18 cellular contexts compared by ENCODE assay signal in genomic region chr18:35155403-35156117, GRCh38.
DNase-seq lines count a peak whose midpoint lies in the region; ATAC-seq and TF ChIP-seq lines count a peak whose summit lies in the region.
"Had no signal": no experiment of that assay in that cellular context is flagged by ENCODE, and none has a peak within 500 bp of the region (broad histone marks: within the 10 kb centered on the region; RNA-seq: fewer than 3 reads in every experiment).

No MANE protein-coding gene starts in this region.

- no peak overlapping the region for H3K27ac Mint-ChIP-seq in stimulated activated naive CD8-positive, alpha-beta T cell treated with anti-CD3 and anti-CD28 coated beads, Interleukin-15, amount 100 ng/mL, for 72 hours
- no peak overlapping the region for H3K27ac Mint-ChIP-seq in T-helper 17 cell
- H3K27ac Mint-ChIP-seq in MCF 10A (ENCODE audit: low read depth, unreplicated experiment): no peak overlapping the region
- H3K27ac Mint-ChIP-seq: stimulated activated naive CD8-positive, alpha-beta T cell treated with anti-CD3 and anti-CD28 coated beads, Interleukin-15, Interleukin-2, amounts not matched to agents 100 ng/mL and 50 ng/mL, for 24 hours had no signal

- peak overlapping the region; percentile 28 for H3K9ac ChIP-seq in iPS-15b (ENCODE audit: low read depth, low read length)

- ATAC-seq in stimulated activated naive CD8-positive, alpha-beta T cell treated with anti-CD3 and anti-CD28 coated beads, Interleukin-15, Interleukin-2, amounts not matched to agents 100 U/mL and 50 U/mL, for 24 hours: no peak
- ATAC-seq in stimulated activated naive CD8-positive, alpha-beta T cell treated with anti-CD3 and anti-CD28 coated beads, Interleukin-15, amount 100 ng/mL, for 72 hours: no peak
- ATAC-seq in T-helper 17 cell: no peak
- no peak for ATAC-seq in GM21447 (IDR thresholded peaks at IDR 0.05; ENCODE audit: unreplicated experiment)

- no peaks in the 10 kb centered on the region for H3K36me3 ChIP-seq in iPS-15b (ENCODE audit: control insufficient read depth, insufficient read depth, low read length)

- BruUV-seq in MCF 10A (replicated peaks; lab: Mats Ljungman, UMichigan): no TSS peak

- POLR2A ChIA-PET in MCF 10A (lab: Yijun Ruan, JAX): no interaction called here

- H3K4me1 Mint-ChIP-seq in stimulated activated naive CD8-positive, alpha-beta T cell treated with anti-CD3 and anti-CD28 coated beads, Interleukin-15, amount 100 ng/mL, for 72 hours: peaks cover 39% of the 10 kb centered on the region
- H3K4me1 Mint-ChIP-seq in T-helper 17 cell (peaks cover 17% of the 10 kb centered on the region), MCF 10A (ENCODE audit: insufficient read depth, unreplicated experiment) (no peaks in the 10 kb centered on the region)

- no peak for TF ChIP-seq CTCF in MCF 10A (IDR thresholded peaks at IDR 0.05; ENCODE audit: unreplicated experiment)

- H3K36me3 Mint-ChIP-seq in T-helper 17 cell (ENCODE audit: low read depth) (no peaks in the 10 kb centered on the region), MCF 10A (ENCODE audit: insufficient read depth, unreplicated experiment) (no peaks in the 10 kb centered on the region)

- H3K9me3 ChIP-seq in iPS-15b (ENCODE audit: control insufficient read depth, insufficient read depth, low read length) (no peaks in the 10 kb centered on the region), T-helper 17 cell (ENCODE audit: control insufficient read depth, low read length, poor library complexity, severe bottlenecking) (no peaks in the 10 kb centered on the region)

- peak; percentile 28 for DNase-seq in stimulated activated naive CD8-positive, alpha-beta T cell treated with anti-CD3 and anti-CD28 coated beads, Interleukin-15, Interleukin-2, amounts not matched to agents 100 U/mL and 50 U/mL, for 24 hours
- no peak for DNase-seq in stimulated activated naive CD8-positive, alpha-beta T cell treated with anti-CD3 and anti-CD28 coated beads, Interleukin-15, amount 100 ng/mL, for 72 hours
- peak; percentile 55 for DNase-seq in astrocyte of the hippocampus (ENCODE audit: low read depth, low spot score)
- no peak for DNase-seq in T-helper 17 cell
- no peak for DNase-seq in MCF 10A (ENCODE audit: unreplicated experiment)
- DNase-seq in T1000 (lab: John Stamatoyannopoulos, UW): no peak
- DNase-seq: activated CD4-positive, alpha-beta T cell treated with anti-CD3 and anti-CD28 coated beads for 48 hours; activated T-cell treated with anti-CD3 and anti-CD28 coated beads for 4 hours; mesenchymal stem cell; NCI-H146; NCI-H510A; nucleus accumbens; T-helper 2 cell had no signal

- no peaks in the 10 kb centered on the region for H3K27me3 Mint-ChIP-seq in stimulated activated naive CD8-positive, alpha-beta T cell treated with anti-CD3 and anti-CD28 coated beads, Interleukin-15, amount 100 ng/mL, for 72 hours
- H3K27me3 Mint-ChIP-seq in T-helper 17 cell: peaks cover 13% of the 10 kb centered on the region
- no peaks in the 10 kb centered on the region for H3K27me3 Mint-ChIP-seq in MCF 10A (ENCODE audit: insufficient read depth, unreplicated experiment)
- H3K27me3 Mint-ChIP-seq: stimulated activated naive CD8-positive, alpha-beta T cell treated with anti-CD3 and anti-CD28 coated beads, Interleukin-15, Interleukin-2, amounts not matched to agents 100 ng/mL and 50 ng/mL, for 24 hours had no signal

- H3K9me3 Mint-ChIP-seq in stimulated activated naive CD8-positive, alpha-beta T cell treated with anti-CD3 and anti-CD28 coated beads, Interleukin-15, amount 100 ng/mL, for 72 hours: no peaks in the 10 kb centered on the region
- no peaks in the 10 kb centered on the region for H3K9me3 Mint-ChIP-seq in MCF 10A (ENCODE audit: unreplicated experiment)
- H3K9me3 Mint-ChIP-seq: stimulated activated naive CD8-positive, alpha-beta T cell treated with anti-CD3 and anti-CD28 coated beads, Interleukin-15, Interleukin-2, amounts not matched to agents 100 ng/mL and 50 ng/mL, for 24 hours had no signal

- H3K4me3 Mint-ChIP-seq in stimulated activated naive CD8-positive, alpha-beta T cell treated with anti-CD3 and anti-CD28 coated beads, Interleukin-15, amount 100 ng/mL, for 72 hours: no peak overlapping the region
- H3K4me3 Mint-ChIP-seq in T-helper 17 cell (no peak overlapping the region), MCF 10A (ENCODE audit: unreplicated experiment) (no peak overlapping the region)
- H3K4me3 Mint-ChIP-seq: stimulated activated naive CD8-positive, alpha-beta T cell treated with anti-CD3 and anti-CD28 coated beads, Interleukin-15, Interleukin-2, amounts not matched to agents 100 ng/mL and 50 ng/mL, for 24 hours had no signal

- CTCF ChIA-PET in MCF 10A (lab: Yijun Ruan, JAX): no interaction called here

- H3K4me1 ChIP-seq in iPS-15b (ENCODE audit: control insufficient read depth, insufficient read depth, low read length): peaks cover 9% of the 10 kb centered on the region

- H3K27me3 ChIP-seq in iPS-15b (ENCODE audit: control insufficient read depth, insufficient read depth, low read length): no peaks in the 10 kb centered on the region

- H3K4me3 ChIP-seq in iPS-15b (ENCODE audit: low read depth, low read length): no peak overlapping the region
- H3K4me3 ChIP-seq: coronary artery, skin epidermis had no signal

- intact Hi-C loops in MCF 10A (cut with micrococcal nuclease): no loop called here

Comparison
In these comparisons a context has a peak if more than half of its experiments do, and no peak if none do; other contexts are left out.
1. DNase-seq: peak in stimulated activated naive CD8-positive, alpha-beta T cell treated with anti-CD3 and anti-CD28 coated beads, Interleukin-15, Interleukin-2, amounts not matched to agents 100 U/mL and 50 U/mL, for 24 hours (single experiment) and astrocyte of the hippocampus (single experiment); none in stimulated activated naive CD8-positive, alpha-beta T cell treated with anti-CD3 and anti-CD28 coated beads, Interleukin-15, amount 100 ng/mL, for 72 hours (0 of 2), T-helper 17 cell (0 of 3), MCF 10A (single experiment) and T1000 (single experiment).